ENCODE assay signal across 1 cellular context in the genomic region with DNA sequence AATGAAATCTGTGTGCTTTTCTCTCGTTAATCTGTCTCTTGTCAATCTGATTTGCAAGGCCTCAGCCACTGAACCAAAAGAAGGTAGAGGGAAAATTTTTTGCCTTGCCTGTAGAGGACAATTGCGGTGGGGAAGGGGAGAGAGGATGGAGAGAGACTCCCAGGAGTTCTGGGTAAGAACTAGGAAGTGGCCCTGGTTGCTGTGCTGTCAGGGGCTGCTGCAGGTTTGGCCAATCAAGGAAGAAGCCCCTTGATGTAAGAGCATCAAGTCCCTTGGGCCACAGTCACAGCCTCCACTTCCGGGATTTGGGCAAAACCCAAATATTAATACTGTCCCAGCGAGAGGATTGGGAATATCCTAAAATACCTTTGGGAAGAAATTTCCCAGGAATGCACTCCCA.
TF ChIP-seq lines count a peak whose summit lies in the region.

No MANE protein-coding gene starts in this region.

TF ChIP-seq in GM23338, 12 proteins besides CTCF, POLR2A, EP300 and RAD21 (continued from another document):
- TF ChIP-seq, protein P1, sequence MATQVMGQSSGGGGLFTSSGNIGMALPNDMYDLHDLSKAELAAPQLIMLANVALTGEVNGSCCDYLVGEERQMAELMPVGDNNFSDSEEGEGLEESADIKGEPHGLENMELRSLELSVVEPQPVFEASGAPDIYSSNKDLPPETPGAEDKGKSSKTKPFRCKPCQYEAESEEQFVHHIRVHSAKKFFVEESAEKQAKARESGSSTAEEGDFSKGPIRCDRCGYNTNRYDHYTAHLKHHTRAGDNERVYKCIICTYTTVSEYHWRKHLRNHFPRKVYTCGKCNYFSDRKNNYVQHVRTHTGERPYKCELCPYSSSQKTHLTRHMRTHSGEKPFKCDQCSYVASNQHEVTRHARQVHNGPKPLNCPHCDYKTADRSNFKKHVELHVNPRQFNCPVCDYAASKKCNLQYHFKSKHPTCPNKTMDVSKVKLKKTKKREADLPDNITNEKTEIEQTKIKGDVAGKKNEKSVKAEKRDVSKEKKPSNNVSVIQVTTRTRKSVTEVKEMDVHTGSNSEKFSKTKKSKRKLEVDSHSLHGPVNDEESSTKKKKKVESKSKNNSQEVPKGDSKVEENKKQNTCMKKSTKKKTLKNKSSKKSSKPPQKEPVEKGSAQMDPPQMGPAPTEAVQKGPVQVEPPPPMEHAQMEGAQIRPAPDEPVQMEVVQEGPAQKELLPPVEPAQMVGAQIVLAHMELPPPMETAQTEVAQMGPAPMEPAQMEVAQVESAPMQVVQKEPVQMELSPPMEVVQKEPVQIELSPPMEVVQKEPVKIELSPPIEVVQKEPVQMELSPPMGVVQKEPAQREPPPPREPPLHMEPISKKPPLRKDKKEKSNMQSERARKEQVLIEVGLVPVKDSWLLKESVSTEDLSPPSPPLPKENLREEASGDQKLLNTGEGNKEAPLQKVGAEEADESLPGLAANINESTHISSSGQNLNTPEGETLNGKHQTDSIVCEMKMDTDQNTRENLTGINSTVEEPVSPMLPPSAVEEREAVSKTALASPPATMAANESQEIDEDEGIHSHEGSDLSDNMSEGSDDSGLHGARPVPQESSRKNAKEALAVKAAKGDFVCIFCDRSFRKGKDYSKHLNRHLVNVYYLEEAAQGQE (IDR thresholded peaks at IDR 0.05; ENCODE audit: unreplicated experiment): no peak
- no peak for TF ChIP-seq CREB1 (CRISPR knock-in tag; IDR thresholded peaks at IDR 0.05; ENCODE audit: low read depth)
- no peak for TF ChIP-seq NANOG (IDR thresholded peaks at IDR 0.05; ENCODE audit: borderline replicate concordance)
- TF ChIP-seq, protein P2, sequence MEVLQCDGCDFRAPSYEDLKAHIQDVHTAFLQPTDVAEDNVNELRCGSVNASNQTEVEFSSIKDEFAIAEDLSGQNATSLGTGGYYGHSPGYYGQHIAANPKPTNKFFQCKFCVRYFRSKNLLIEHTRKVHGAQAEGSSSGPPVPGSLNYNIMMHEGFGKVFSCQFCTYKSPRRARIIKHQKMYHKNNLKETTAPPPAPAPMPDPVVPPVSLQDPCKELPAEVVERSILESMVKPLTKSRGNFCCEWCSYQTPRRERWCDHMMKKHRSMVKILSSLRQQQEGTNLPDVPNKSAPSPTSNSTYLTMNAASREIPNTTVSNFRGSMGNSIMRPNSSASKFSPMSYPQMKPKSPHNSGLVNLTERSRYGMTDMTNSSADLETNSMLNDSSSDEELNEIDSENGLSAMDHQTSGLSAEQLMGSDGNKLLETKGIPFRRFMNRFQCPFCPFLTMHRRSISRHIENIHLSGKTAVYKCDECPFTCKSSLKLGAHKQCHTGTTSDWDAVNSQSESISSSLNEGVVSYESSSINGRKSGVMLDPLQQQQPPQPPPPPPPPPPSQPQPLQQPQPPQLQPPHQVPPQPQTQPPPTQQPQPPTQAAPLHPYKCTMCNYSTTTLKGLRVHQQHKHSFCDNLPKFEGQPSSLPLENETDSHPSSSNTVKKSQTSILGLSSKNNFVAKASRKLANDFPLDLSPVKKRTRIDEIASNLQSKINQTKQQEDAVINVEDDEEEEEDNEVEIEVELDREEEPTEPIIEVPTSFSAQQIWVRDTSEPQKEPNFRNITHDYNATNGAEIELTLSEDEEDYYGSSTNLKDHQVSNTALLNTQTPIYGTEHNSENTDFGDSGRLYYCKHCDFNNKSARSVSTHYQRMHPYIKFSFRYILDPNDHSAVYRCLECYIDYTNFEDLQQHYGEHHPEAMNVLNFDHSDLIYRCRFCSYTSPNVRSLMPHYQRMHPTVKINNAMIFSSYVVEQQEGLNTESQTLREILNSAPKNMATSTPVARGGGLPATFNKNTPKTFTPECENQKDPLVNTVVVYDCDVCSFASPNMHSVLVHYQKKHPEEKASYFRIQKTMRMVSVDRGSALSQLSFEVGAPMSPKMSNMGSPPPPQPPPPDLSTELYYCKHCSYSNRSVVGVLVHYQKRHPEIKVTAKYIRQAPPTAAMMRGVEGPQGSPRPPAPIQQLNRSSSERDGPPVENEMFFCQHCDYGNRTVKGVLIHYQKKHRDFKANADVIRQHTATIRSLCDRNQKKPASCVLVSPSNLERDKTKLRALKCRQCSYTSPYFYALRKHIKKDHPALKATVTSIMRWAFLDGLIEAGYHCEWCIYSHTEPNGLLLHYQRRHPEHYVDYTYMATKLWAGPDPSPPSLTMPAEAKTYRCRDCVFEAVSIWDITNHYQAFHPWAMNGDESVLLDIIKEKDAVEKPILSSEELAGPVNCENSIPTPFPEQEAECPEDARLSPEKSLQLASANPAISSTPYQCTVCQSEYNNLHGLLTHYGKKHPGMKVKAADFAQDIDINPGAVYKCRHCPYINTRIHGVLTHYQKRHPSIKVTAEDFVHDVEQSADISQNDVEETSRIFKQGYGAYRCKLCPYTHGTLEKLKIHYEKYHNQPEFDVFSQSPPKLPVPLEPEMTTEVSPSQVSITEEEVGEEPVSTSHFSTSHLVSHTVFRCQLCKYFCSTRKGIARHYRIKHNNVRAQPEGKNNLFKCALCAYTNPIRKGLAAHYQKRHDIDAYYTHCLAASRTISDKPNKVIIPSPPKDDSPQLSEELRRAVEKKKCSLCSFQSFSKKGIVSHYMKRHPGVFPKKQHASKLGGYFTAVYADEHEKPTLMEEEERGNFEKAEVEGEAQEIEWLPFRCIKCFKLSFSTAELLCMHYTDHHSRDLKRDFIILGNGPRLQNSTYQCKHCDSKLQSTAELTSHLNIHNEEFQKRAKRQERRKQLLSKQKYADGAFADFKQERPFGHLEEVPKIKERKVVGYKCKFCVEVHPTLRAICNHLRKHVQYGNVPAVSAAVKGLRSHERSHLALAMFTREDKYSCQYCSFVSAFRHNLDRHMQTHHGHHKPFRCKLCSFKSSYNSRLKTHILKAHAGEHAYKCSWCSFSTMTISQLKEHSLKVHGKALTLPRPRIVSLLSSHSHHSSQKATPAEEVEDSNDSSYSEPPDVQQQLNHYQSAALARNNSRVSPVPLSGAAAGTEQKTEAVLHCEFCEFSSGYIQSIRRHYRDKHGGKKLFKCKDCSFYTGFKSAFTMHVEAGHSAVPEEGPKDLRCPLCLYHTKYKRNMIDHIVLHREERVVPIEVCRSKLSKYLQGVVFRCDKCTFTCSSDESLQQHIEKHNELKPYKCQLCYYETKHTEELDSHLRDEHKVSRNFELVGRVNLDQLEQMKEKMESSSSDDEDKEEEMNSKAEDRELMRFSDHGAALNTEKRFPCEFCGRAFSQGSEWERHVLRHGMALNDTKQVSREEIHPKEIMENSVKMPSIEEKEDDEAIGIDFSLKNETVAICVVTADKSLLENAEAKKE (CRISPR knock-in tag; IDR thresholded peaks at IDR 0.05): no peak
- TF ChIP-seq EZH2 (IDR thresholded peaks at IDR 0.05; ENCODE audit: low read depth, unreplicated experiment): no peak
